1 cellular context compared by ENCODE assay signal in the genomic region with DNA sequence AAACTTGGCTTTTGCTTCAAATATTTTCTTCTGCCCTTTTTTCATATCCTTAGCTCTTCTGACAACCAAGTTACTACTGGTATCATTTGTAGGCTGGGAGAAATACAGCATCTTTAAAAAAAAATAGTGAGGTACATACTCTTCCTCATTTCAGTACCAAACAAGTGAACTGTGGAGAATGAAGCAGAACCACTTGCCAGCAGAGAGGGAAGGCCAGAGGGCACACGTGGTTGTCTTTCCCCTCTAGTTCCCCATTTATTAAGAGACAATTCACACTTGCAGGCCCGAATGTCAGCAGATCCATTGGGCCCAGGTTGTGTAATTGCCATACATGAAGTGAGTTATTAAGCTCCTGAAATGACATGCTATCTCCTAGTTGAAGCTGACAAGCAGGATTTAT.
TF ChIP-seq lines count a peak whose summit lies in the region.

No MANE protein-coding gene starts in this region.

TF ChIP-seq in GM23338, 12 proteins besides CTCF, POLR2A, EP300 and RAD21:
- TF ChIP-seq POLR2AphosphoS5 (IDR thresholded peaks at IDR 0.05; ENCODE audit: low read depth), result no peak
- TF ChIP-seq, protein P1, sequence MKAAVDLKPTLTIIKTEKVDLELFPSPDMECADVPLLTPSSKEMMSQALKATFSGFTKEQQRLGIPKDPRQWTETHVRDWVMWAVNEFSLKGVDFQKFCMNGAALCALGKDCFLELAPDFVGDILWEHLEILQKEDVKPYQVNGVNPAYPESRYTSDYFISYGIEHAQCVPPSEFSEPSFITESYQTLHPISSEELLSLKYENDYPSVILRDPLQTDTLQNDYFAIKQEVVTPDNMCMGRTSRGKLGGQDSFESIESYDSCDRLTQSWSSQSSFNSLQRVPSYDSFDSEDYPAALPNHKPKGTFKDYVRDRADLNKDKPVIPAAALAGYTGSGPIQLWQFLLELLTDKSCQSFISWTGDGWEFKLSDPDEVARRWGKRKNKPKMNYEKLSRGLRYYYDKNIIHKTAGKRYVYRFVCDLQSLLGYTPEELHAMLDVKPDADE (IDR thresholded peaks at IDR 0.05), result no peak
- TF ChIP-seq CREB1 (CRISPR knock-in tag; IDR thresholded peaks at IDR 0.05; ENCODE audit: low read depth), result no peak
- TF ChIP-seq, protein P2, sequence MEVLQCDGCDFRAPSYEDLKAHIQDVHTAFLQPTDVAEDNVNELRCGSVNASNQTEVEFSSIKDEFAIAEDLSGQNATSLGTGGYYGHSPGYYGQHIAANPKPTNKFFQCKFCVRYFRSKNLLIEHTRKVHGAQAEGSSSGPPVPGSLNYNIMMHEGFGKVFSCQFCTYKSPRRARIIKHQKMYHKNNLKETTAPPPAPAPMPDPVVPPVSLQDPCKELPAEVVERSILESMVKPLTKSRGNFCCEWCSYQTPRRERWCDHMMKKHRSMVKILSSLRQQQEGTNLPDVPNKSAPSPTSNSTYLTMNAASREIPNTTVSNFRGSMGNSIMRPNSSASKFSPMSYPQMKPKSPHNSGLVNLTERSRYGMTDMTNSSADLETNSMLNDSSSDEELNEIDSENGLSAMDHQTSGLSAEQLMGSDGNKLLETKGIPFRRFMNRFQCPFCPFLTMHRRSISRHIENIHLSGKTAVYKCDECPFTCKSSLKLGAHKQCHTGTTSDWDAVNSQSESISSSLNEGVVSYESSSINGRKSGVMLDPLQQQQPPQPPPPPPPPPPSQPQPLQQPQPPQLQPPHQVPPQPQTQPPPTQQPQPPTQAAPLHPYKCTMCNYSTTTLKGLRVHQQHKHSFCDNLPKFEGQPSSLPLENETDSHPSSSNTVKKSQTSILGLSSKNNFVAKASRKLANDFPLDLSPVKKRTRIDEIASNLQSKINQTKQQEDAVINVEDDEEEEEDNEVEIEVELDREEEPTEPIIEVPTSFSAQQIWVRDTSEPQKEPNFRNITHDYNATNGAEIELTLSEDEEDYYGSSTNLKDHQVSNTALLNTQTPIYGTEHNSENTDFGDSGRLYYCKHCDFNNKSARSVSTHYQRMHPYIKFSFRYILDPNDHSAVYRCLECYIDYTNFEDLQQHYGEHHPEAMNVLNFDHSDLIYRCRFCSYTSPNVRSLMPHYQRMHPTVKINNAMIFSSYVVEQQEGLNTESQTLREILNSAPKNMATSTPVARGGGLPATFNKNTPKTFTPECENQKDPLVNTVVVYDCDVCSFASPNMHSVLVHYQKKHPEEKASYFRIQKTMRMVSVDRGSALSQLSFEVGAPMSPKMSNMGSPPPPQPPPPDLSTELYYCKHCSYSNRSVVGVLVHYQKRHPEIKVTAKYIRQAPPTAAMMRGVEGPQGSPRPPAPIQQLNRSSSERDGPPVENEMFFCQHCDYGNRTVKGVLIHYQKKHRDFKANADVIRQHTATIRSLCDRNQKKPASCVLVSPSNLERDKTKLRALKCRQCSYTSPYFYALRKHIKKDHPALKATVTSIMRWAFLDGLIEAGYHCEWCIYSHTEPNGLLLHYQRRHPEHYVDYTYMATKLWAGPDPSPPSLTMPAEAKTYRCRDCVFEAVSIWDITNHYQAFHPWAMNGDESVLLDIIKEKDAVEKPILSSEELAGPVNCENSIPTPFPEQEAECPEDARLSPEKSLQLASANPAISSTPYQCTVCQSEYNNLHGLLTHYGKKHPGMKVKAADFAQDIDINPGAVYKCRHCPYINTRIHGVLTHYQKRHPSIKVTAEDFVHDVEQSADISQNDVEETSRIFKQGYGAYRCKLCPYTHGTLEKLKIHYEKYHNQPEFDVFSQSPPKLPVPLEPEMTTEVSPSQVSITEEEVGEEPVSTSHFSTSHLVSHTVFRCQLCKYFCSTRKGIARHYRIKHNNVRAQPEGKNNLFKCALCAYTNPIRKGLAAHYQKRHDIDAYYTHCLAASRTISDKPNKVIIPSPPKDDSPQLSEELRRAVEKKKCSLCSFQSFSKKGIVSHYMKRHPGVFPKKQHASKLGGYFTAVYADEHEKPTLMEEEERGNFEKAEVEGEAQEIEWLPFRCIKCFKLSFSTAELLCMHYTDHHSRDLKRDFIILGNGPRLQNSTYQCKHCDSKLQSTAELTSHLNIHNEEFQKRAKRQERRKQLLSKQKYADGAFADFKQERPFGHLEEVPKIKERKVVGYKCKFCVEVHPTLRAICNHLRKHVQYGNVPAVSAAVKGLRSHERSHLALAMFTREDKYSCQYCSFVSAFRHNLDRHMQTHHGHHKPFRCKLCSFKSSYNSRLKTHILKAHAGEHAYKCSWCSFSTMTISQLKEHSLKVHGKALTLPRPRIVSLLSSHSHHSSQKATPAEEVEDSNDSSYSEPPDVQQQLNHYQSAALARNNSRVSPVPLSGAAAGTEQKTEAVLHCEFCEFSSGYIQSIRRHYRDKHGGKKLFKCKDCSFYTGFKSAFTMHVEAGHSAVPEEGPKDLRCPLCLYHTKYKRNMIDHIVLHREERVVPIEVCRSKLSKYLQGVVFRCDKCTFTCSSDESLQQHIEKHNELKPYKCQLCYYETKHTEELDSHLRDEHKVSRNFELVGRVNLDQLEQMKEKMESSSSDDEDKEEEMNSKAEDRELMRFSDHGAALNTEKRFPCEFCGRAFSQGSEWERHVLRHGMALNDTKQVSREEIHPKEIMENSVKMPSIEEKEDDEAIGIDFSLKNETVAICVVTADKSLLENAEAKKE (CRISPR knock-in tag; IDR thresholded peaks at IDR 0.05), result no peak
- no peak for TF ChIP-seq EZH2 (IDR thresholded peaks at IDR 0.05; ENCODE audit: low read depth, unreplicated experiment)
- TF ChIP-seq ZNF114 (CRISPR knock-in tag; IDR thresholded peaks at IDR 0.05), result no peak
- TF ChIP-seq NANOG (IDR thresholded peaks at IDR 0.05; ENCODE audit: borderline replicate concordance), result no peak
- TF ChIP-seq EZH2phosphoT487 (IDR thresholded peaks at IDR 0.05; ENCODE audit: unreplicated experiment), result no peak
- TF ChIP-seq STAT1 (IDR thresholded peaks at IDR 0.05; ENCODE audit: unreplicated experiment), result no peak
- TF ChIP-seq, protein P3, sequence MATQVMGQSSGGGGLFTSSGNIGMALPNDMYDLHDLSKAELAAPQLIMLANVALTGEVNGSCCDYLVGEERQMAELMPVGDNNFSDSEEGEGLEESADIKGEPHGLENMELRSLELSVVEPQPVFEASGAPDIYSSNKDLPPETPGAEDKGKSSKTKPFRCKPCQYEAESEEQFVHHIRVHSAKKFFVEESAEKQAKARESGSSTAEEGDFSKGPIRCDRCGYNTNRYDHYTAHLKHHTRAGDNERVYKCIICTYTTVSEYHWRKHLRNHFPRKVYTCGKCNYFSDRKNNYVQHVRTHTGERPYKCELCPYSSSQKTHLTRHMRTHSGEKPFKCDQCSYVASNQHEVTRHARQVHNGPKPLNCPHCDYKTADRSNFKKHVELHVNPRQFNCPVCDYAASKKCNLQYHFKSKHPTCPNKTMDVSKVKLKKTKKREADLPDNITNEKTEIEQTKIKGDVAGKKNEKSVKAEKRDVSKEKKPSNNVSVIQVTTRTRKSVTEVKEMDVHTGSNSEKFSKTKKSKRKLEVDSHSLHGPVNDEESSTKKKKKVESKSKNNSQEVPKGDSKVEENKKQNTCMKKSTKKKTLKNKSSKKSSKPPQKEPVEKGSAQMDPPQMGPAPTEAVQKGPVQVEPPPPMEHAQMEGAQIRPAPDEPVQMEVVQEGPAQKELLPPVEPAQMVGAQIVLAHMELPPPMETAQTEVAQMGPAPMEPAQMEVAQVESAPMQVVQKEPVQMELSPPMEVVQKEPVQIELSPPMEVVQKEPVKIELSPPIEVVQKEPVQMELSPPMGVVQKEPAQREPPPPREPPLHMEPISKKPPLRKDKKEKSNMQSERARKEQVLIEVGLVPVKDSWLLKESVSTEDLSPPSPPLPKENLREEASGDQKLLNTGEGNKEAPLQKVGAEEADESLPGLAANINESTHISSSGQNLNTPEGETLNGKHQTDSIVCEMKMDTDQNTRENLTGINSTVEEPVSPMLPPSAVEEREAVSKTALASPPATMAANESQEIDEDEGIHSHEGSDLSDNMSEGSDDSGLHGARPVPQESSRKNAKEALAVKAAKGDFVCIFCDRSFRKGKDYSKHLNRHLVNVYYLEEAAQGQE (IDR thresholded peaks at IDR 0.05; ENCODE audit: unreplicated experiment), result no peak
- TF ChIP-seq ZNF331 (CRISPR knock-in tag; IDR thresholded peaks at IDR 0.05; ENCODE audit: low read depth), result no peak
- TF ChIP-seq JUNB (IDR thresholded peaks at IDR 0.05; ENCODE audit: unreplicated experiment), result no peak
